In the genomic region with DNA sequence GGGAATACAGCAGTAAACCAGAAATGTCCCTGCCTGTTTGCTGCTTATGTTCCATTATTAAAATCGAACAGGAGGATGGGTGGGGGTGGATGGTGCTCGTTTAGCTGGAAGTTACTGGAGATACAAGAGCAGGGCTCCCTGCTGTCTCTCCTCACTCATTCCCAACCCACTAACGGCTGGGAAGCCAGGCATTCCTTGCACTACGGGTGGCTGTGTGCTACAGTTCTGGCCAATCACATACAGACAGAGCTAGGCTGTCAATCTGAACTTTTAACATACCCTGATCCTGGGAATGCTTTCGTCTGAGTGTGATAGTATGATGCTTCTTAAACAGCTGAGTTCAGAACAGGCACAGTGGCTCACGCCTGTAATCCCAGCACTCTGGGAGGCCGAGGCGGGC, we compare ENCODE assay signal across 1 cellular context.
TF ChIP-seq lines count a peak whose summit lies in the region.

No MANE protein-coding gene starts in this region.

TF ChIP-seq in HEK293, 187 proteins besides CTCF, POLR2A, EP300 and RAD21 (continued from another document):
- TF ChIP-seq ZNF132 (tag by site-specific recombination; IDR thresholded peaks at IDR 0.05; ENCODE audit: borderline replicate concordance) (no peak), IKZF3 (tag by site-specific recombination; IDR thresholded peaks at IDR 0.05) (peak; percentile 61), GLIS1 (tag by site-specific recombination; IDR thresholded peaks at IDR 0.05) (no peak; the same call in none of the 2 replicates), ZBTB20 (tag by site-specific recombination; IDR thresholded peaks at IDR 0.05) (0 out of 2 replicates have a peak, but pooled peaks have one; percentile 9), ZNF366 (tag by site-specific recombination; conservative IDR thresholded peaks at IDR 0.05) (no peak), ZNF311 (tag by site-specific recombination; IDR thresholded peaks at IDR 0.05; ENCODE audit: borderline replicate concordance) (no peak), OSR2 (tag by site-specific recombination; IDR thresholded peaks at IDR 0.05) (peak; percentile 31; the same call in 1 of the 2 replicates), ZBTB8A (tag by site-specific recombination; IDR thresholded peaks at IDR 0.05) (no peak), MEIS1 (CRISPR knock-in tag; IDR thresholded peaks at IDR 0.05; ENCODE audit: borderline replicate concordance) (no peak), KLF7 (tag by site-specific recombination; IDR thresholded peaks at IDR 0.05; ENCODE audit: borderline replicate concordance) (no peak), TRIM28 (IDR thresholded peaks at IDR 0.05; ENCODE audit: borderline replicate concordance, low read length) (peak; percentile 13; the same call in 1 of the 2 replicates), ZNF677 (tag by site-specific recombination; IDR thresholded peaks at IDR 0.05) (no peak), ZNF555 (tag by site-specific recombination; conservative IDR thresholded peaks at IDR 0.05) (no peak), ZFP3 (tag by site-specific recombination; IDR thresholded peaks at IDR 0.05; ENCODE audit: low read depth) (no peak), ZNF354C (tag by site-specific recombination; IDR thresholded peaks at IDR 0.05; ENCODE audit: borderline replicate concordance, low read depth) (no peak), ZNF169 (tag by site-specific recombination; IDR thresholded peaks at IDR 0.05) (no peak), ZNF19 (tag by site-specific recombination; IDR thresholded peaks at IDR 0.05; ENCODE audit: low read depth) (no peak), ZNF768 (tag by site-specific recombination; IDR thresholded peaks at IDR 0.05) (no peak), ZNF211 (tag by site-specific recombination; IDR thresholded peaks at IDR 0.05; ENCODE audit: low read depth) (no peak), SETDB1 (IDR thresholded peaks at IDR 0.05; ENCODE audit: insufficient read length, low read length) (no peak), ZIC2 (tag by site-specific recombination; IDR thresholded peaks at IDR 0.05) (peak; percentile 69)
- TF ChIP-seq, protein P1, sequence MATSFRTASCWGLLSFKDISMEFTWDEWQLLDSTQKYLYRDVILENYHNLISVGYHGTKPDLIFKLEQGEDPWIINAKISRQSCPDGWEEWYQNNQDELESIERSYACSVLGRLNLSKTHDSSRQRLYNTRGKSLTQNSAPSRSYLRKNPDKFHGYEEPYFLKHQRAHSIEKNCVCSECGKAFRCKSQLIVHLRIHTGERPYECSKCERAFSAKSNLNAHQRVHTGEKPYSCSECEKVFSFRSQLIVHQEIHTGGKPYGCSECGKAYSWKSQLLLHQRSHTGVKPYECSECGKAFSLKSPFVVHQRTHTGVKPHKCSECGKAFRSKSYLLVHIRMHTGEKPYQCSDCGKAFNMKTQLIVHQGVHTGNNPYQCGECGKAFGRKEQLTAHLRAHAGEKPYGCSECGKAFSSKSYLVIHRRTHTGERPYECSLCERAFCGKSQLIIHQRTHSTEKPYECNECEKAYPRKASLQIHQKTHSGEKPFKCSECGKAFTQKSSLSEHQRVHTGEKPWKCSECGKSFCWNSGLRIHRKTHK (tag by site-specific recombination; IDR thresholded peaks at IDR 0.05): no peak
- TF ChIP-seq, protein P2, sequence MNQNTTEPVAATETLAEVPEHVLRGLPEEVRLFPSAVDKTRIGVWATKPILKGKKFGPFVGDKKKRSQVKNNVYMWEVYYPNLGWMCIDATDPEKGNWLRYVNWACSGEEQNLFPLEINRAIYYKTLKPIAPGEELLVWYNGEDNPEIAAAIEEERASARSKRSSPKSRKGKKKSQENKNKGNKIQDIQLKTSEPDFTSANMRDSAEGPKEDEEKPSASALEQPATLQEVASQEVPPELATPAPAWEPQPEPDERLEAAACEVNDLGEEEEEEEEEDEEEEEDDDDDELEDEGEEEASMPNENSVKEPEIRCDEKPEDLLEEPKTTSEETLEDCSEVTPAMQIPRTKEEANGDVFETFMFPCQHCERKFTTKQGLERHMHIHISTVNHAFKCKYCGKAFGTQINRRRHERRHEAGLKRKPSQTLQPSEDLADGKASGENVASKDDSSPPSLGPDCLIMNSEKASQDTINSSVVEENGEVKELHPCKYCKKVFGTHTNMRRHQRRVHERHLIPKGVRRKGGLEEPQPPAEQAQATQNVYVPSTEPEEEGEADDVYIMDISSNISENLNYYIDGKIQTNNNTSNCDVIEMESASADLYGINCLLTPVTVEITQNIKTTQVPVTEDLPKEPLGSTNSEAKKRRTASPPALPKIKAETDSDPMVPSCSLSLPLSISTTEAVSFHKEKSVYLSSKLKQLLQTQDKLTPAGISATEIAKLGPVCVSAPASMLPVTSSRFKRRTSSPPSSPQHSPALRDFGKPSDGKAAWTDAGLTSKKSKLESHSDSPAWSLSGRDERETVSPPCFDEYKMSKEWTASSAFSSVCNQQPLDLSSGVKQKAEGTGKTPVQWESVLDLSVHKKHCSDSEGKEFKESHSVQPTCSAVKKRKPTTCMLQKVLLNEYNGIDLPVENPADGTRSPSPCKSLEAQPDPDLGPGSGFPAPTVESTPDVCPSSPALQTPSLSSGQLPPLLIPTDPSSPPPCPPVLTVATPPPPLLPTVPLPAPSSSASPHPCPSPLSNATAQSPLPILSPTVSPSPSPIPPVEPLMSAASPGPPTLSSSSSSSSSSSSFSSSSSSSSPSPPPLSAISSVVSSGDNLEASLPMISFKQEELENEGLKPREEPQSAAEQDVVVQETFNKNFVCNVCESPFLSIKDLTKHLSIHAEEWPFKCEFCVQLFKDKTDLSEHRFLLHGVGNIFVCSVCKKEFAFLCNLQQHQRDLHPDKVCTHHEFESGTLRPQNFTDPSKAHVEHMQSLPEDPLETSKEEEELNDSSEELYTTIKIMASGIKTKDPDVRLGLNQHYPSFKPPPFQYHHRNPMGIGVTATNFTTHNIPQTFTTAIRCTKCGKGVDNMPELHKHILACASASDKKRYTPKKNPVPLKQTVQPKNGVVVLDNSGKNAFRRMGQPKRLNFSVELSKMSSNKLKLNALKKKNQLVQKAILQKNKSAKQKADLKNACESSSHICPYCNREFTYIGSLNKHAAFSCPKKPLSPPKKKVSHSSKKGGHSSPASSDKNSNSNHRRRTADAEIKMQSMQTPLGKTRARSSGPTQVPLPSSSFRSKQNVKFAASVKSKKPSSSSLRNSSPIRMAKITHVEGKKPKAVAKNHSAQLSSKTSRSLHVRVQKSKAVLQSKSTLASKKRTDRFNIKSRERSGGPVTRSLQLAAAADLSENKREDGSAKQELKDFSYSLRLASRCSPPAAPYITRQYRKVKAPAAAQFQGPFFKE (tag by site-specific recombination; IDR thresholded peaks at IDR 0.05; ENCODE audit: borderline replicate concordance): no peak
- TF ChIP-seq, protein P3, sequence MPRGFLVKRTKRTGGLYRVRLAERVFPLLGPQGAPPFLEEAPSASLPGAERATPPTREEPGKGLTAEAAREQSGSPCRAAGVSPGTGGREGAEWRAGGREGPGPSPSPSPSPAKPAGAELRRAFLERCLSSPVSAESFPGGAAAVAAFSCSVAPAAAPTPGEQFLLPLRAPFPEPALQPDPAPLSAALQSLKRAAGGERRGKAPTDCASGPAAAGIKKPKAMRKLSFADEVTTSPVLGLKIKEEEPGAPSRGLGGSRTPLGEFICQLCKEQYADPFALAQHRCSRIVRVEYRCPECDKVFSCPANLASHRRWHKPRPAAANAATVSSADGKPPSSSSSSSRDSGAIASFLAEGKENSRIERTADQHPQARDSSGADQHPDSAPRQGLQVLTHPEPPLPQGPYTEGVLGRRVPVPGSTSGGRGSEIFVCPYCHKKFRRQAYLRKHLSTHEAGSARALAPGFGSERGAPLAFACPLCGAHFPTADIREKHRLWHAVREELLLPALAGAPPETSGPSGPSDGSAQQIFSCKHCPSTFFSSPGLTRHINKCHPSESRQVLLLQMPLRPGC (tag by site-specific recombination; IDR thresholded peaks at IDR 0.05): no peak
- TF ChIP-seq, protein P4, sequence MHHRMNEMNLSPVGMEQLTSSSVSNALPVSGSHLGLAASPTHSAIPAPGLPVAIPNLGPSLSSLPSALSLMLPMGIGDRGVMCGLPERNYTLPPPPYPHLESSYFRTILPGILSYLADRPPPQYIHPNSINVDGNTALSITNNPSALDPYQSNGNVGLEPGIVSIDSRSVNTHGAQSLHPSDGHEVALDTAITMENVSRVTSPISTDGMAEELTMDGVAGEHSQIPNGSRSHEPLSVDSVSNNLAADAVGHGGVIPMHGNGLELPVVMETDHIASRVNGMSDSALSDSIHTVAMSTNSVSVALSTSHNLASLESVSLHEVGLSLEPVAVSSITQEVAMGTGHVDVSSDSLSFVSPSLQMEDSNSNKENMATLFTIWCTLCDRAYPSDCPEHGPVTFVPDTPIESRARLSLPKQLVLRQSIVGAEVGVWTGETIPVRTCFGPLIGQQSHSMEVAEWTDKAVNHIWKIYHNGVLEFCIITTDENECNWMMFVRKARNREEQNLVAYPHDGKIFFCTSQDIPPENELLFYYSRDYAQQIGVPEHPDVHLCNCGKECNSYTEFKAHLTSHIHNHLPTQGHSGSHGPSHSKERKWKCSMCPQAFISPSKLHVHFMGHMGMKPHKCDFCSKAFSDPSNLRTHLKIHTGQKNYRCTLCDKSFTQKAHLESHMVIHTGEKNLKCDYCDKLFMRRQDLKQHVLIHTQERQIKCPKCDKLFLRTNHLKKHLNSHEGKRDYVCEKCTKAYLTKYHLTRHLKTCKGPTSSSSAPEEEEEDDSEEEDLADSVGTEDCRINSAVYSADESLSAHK (tag by site-specific recombination; IDR thresholded peaks at IDR 0.05): no peak
- TF ChIP-seq, protein P5, sequence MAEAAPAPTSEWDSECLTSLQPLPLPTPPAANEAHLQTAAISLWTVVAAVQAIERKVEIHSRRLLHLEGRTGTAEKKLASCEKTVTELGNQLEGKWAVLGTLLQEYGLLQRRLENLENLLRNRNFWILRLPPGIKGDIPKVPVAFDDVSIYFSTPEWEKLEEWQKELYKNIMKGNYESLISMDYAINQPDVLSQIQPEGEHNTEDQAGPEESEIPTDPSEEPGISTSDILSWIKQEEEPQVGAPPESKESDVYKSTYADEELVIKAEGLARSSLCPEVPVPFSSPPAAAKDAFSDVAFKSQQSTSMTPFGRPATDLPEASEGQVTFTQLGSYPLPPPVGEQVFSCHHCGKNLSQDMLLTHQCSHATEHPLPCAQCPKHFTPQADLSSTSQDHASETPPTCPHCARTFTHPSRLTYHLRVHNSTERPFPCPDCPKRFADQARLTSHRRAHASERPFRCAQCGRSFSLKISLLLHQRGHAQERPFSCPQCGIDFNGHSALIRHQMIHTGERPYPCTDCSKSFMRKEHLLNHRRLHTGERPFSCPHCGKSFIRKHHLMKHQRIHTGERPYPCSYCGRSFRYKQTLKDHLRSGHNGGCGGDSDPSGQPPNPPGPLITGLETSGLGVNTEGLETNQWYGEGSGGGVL (tag by site-specific recombination; IDR thresholded peaks at IDR 0.05): no peak
- TF ChIP-seq, protein P6, sequence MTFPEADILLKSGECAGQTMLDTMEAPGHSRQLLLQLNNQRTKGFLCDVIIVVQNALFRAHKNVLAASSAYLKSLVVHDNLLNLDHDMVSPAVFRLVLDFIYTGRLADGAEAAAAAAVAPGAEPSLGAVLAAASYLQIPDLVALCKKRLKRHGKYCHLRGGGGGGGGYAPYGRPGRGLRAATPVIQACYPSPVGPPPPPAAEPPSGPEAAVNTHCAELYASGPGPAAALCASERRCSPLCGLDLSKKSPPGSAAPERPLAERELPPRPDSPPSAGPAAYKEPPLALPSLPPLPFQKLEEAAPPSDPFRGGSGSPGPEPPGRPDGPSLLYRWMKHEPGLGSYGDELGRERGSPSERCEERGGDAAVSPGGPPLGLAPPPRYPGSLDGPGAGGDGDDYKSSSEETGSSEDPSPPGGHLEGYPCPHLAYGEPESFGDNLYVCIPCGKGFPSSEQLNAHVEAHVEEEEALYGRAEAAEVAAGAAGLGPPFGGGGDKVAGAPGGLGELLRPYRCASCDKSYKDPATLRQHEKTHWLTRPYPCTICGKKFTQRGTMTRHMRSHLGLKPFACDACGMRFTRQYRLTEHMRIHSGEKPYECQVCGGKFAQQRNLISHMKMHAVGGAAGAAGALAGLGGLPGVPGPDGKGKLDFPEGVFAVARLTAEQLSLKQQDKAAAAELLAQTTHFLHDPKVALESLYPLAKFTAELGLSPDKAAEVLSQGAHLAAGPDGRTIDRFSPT (tag by site-specific recombination; IDR thresholded peaks at IDR 0.05): no peak
- TF ChIP-seq, protein P7, sequence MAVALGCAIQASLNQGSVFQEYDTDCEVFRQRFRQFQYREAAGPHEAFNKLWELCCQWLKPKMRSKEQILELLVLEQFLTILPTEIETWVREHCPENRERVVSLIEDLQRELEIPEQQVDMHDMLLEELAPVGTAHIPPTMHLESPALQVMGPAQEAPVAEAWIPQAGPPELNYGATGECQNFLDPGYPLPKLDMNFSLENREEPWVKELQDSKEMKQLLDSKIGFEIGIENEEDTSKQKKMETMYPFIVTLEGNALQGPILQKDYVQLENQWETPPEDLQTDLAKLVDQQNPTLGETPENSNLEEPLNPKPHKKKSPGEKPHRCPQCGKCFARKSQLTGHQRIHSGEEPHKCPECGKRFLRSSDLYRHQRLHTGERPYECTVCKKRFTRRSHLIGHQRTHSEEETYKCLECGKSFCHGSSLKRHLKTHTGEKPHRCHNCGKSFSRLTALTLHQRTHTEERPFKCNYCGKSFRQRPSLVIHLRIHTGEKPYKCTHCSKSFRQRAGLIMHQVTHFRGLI (tag by site-specific recombination; IDR thresholded peaks at IDR 0.05): no peak
